1 cellular context compared by ENCODE assay signal in the genomic region with DNA sequence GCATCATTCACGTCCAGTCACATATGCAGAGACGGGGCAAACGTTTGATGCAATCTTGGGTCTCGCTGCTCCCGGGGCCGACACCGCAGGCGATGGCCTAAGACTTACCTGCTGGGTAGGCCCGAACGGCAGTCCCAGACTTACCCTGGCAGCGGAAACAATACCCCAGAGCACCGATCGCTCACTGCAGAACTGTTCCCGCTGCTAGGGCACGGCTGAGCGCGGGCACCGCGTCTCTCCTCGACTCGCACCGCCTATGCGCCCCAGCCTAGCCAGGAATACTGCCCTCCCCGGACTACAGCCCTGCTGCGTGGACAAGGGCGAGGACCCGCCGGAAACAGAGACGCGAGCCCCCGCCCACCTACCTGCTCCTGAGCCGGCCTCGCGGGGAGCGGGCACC.
TF ChIP-seq lines count a peak whose summit lies in the region.

No MANE protein-coding gene starts in this region.

TF ChIP-seq in endothelial cell of umbilical vein, 7 proteins besides CTCF, POLR2A, EP300 and RAD21 (continued from another document):
- TF ChIP-seq, protein P1, sequence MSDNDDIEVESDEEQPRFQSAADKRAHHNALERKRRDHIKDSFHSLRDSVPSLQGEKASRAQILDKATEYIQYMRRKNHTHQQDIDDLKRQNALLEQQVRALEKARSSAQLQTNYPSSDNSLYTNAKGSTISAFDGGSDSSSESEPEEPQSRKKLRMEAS (IDR thresholded peaks at IDR 0.05; ENCODE audit: insufficient read depth, insufficient read length) = no peak
- no peak for TF ChIP-seq MYC (IDR thresholded peaks at IDR 0.05; ENCODE audit: low read depth, low read length)
- TF ChIP-seq JUN (IDR thresholded peaks at IDR 0.05; ENCODE audit: borderline replicate concordance, insufficient read depth, insufficient read length, low read depth) = no peak
- no peak for TF ChIP-seq EZH2 (IDR thresholded peaks at IDR 0.05; ENCODE audit: borderline replicate concordance, low read depth, low read length, severe bottlenecking)
- no peak for TF ChIP-seq GATA2 (IDR thresholded peaks at IDR 0.05; ENCODE audit: insufficient read depth, insufficient read length, low read depth, low read length)
TF ChIP-seq in endothelial cell of umbilical vein: peak in this region for 0.
